8 cellular contexts compared by ENCODE assay signal in the genomic region with DNA sequence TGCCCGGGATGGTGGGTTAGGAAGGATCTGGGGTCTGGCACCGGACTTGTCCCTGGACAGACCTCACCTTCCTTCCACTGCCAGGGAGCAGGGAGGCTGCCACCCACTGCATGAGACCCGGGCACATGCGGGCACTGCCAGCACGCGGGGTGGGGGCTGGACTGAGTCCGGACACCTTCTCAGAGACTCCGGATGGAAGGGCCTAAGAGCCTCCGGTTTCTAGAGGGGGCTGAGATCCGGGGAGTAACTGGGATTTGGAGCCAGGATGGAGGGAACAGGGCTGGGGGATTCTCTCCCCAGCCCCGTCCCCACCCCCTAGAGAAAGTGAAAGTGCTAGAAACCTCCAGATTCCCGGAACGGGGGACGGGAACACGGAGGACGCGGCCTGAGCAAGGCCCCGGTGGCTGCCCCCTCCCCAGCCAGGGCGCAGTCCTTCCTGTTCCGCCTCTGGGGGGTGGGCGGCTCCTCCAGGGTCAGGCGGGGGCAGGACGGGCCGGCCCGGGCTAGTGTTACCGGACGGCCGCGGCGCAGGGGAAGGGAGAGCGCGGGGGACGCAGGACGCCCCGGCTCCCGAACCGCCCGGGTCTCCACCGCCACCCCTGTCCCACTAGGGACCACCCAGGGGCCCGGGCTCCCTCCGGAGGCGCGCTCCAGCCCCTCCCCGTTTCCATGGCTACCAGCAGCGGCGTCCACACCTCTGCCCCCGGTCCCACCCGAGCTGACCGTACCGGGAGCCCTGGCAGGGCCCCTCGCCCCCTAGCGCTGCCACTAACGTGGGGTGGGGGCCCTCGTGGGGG. TPM values are rescaled to one million over a fixed set of nuclear protein-coding genes. Genes with fewer than 3 reads are reported as not detected.
DNase-seq lines count a peak whose midpoint lies in the region; ATAC-seq and TF ChIP-seq lines count a peak whose summit lies in the region.

No MANE protein-coding gene starts in this region.

- H3K9me2 ChIP-seq in GM23338 (ENCODE audit: insufficient read depth), result no peaks in the 10 kb centered on the region

- H3K4me1 ChIP-seq in GM23338 (ENCODE audit: insufficient read depth), result peaks cover 11% of the 10 kb centered on the region; the same call in 1 of the 2 replicates

- H3K4me3 ChIP-seq in GM23338, result peak overlapping the region; percentile 75

- in situ Hi-C loops in T47D (cut with HindIII; ENCODE audit: low pct_unique_long_range_greater_than_20kb, low sequenced_read_pairs), result no loop called here

- 0 out of 2 replicates have a peak, but pooled peaks cover 2% of the 10 kb centered on the region for H4K20me1 ChIP-seq in GM23338 (replicated peaks; ENCODE audit: insufficient read depth)

- peak; percentile 68 for DNase-seq in GM10266 (ENCODE audit: extremely low spot score)
- DNase-seq in GM23338 (ENCODE audit: low spot score), result peak; percentile 60
- peak; percentile 38 for DNase-seq in NCI-H774 (lab: John Stamatoyannopoulos, UW)
- DNase-seq in T47D (ENCODE audit: low read depth in 1 of 2, low spot score in 1 of 2), result peak; percentile 30 to 83
- peak in 12 of 49 donors; percentile 10 to 48 (median 34) for DNase-seq in substantia nigra (lab: John Stamatoyannopoulos, UW)
- no peak for DNase-seq in NCI-H128 (lab: John Stamatoyannopoulos, UW; ENCODE audit: unreplicated experiment)

- H3K27ac ChIP-seq in GM23338 (ENCODE audit: low read depth) (no peak overlapping the region), layer of hippocampus (ENCODE audit: low read depth, low read length) (peak overlapping the region; percentile 71), substantia nigra (ENCODE audit: low read depth, low read length, poor library complexity, severe bottlenecking) (peak overlapping the region; percentile 77)

- ATAC-seq in GM23338, result peak; percentile 16
- ATAC-seq in GM19455 (IDR thresholded peaks at IDR 0.05; ENCODE audit: unreplicated experiment), result no peak

- peaks cover 17% of the 10 kb centered on the region for H3K27me3 Mint-ChIP-seq in GM23338 (ENCODE audit: insufficient read depth, low read depth, poor library complexity)

- H3K36me3 Mint-ChIP-seq in GM23338 (ENCODE audit: low read depth), result no peaks in the 10 kb centered on the region

- peak overlapping the region; percentile 85 for H3K4me2 ChIP-seq in GM23338

- peak overlapping the region; percentile 79 for H3K4me3 Mint-ChIP-seq in GM23338

- no peaks in the 10 kb centered on the region for H3K9me3 Mint-ChIP-seq in GM23338

- no peak for TF ChIP-seq CTCF in GM10266 (IDR thresholded peaks at IDR 0.05; ENCODE audit: control insufficient read depth, insufficient read depth, low read depth, missing control alignments)
- no peak for TF ChIP-seq CTCF in GM23338 (conservative IDR thresholded peaks at IDR 0.05; ENCODE audit: low read depth in 2 of 2)

- H3K27me3 ChIP-seq in GM23338 (ENCODE audit: insufficient read depth), result no peaks in the 10 kb centered on the region
- no peaks in the 10 kb centered on the region for H3K27me3 ChIP-seq in layer of hippocampus (ENCODE audit: control insufficient read depth, insufficient read depth, low read length)

- no peaks in the 10 kb centered on the region for H3K36me3 ChIP-seq in GM23338 (ENCODE audit: insufficient read depth)

- H2AFZ ChIP-seq in GM23338, result no peak overlapping the region

- no peak overlapping the region for H3K27ac Mint-ChIP-seq in GM23338

- peaks cover 48% of the 10 kb centered on the region for H3K79me2 ChIP-seq in GM23338 (replicated peaks; ENCODE audit: insufficient read depth)

- H3F3A ChIP-seq in GM23338 (replicated peaks; ENCODE audit: low read depth), result no peaks in the 10 kb centered on the region

- peaks cover 31% of the 10 kb centered on the region for H3K4me1 Mint-ChIP-seq in GM23338

TF ChIP-seq in GM23338, 12 proteins besides CTCF, POLR2A, EP300 and RAD21:
- no peak for TF ChIP-seq NANOG (IDR thresholded peaks at IDR 0.05; ENCODE audit: borderline replicate concordance)
- no peak for TF ChIP-seq EZH2phosphoT487 (IDR thresholded peaks at IDR 0.05; ENCODE audit: unreplicated experiment)
TF ChIP-seq in GM23338: peak in this region for 0.

RNA-seq across cellular contexts. Expression of a gene that starts 0.7 kb away (rescaled TPM):
- total RNA-seq in GM23338 (2014; rRNA removed; shearing (Covaris generic)), result 32.2 TPM in 2 replicates
- polyA plus RNA-seq in GM23338 (2016; fragmentation: Nextera tagmentation; extraction: Ambion mirVana), result 7.4 TPM in 2 replicates
